ENCODE assay signal across 22 cellular contexts in genomic region chr1:33428661-33429060, GRCh38. TPM values are rescaled to one million over a fixed set of nuclear protein-coding genes. Genes with fewer than 3 reads are reported as not detected.
DNase-seq lines count a peak whose midpoint lies in the region; ATAC-seq, FAIRE-seq and TF ChIP-seq lines count a peak whose summit lies in the region.
"Had no signal": no experiment of that assay in that cellular context is flagged by ENCODE, and none has a peak within 500 bp of the region (broad histone marks: within the 10 kb centered on the region; RNA-seq: fewer than 3 reads in every experiment).

No MANE protein-coding gene starts in this region.

- DNase-seq in mammary epithelial cell (no peak), MCF 10A (ENCODE audit: unreplicated experiment) (no peak), adipocyte (ENCODE audit: low read depth) (no peak), keratinocyte (ENCODE audit: low read depth, low spot score) (no peak), smooth muscle cell (lab: John Stamatoyannopoulos, UW; ENCODE audit: unreplicated experiment) (no peak)
- DNase-seq in activated effector memory CD4-positive, alpha-beta T cell treated with Interleukin-2 at 50 U/mL for 16 hours, result no peak
- no peak for DNase-seq in naive thymus-derived CD8-positive, alpha-beta T cell
- DNase-seq: activated naive CD4-positive, alpha-beta T cell; CD4-positive, CD25-positive, alpha-beta regulatory T cell; cerebellar nuclear complex; DMS79; effector memory CD8-positive, alpha-beta T cell; hippocampal formation; MV-4-11; NCI-H1694 treated with DMSO at 0.1 percent for 48 hours; spleen; stimulated activated CD4-positive, alpha-beta T cell treated with anti-CD3 and anti-CD28 coated beads, Interleukin-4, amount 100 ng/mL, for 4 hours; uterus had no signal

- no peaks in the 10 kb centered on the region for H3K27me3 Mint-ChIP-seq in MCF 10A (ENCODE audit: insufficient read depth, unreplicated experiment)
- no peaks in the 10 kb centered on the region for H3K27me3 Mint-ChIP-seq in activated T-helper 17 cell treated with anti-CD3 and anti-CD28 coated beads, Interleukin-2, amount 50 U/mL, for 72 hours
- peaks cover 6 to 19% (median 10%) of the 10 kb centered on the region in 5 donors for H3K27me3 Mint-ChIP-seq in naive thymus-derived CD8-positive, alpha-beta T cell
- H3K27me3 Mint-ChIP-seq: effector memory CD8-positive, alpha-beta T cell had no signal

- H3K4me3 Mint-ChIP-seq in MCF 10A (ENCODE audit: unreplicated experiment), result no peak overlapping the region
- H3K4me3 Mint-ChIP-seq in activated T-helper 17 cell treated with anti-CD3 and anti-CD28 coated beads, Interleukin-2, amount 50 U/mL, for 72 hours, result no peak overlapping the region
- H3K4me3 Mint-ChIP-seq in naive thymus-derived CD8-positive, alpha-beta T cell, result no peak overlapping the region
- H3K4me3 Mint-ChIP-seq: CD4-positive, CD25-positive, alpha-beta regulatory T cell; effector memory CD8-positive, alpha-beta T cell; T-helper 1 cell treated with Interleukin-12 subunit alpha and Interleukin-12 subunit beta and Interleukin-4 antibody, amounts not matched to agents 30 μg/mL and 1 μg/mL, for 36 hours had no signal

- H3K4me1 ChIP-seq in mammary epithelial cell (ENCODE audit: insufficient read depth, low read length) (peaks cover 42% of the 10 kb centered on the region), adipocyte (ENCODE audit: control insufficient read depth, insufficient read depth, low read length) (peaks cover 39% of the 10 kb centered on the region), keratinocyte (ENCODE audit: control insufficient read depth, extremely low read depth, insufficient read depth, low read length) (peaks cover 51% of the 10 kb centered on the region), smooth muscle cell (ENCODE audit: low read depth) (peaks cover 33% of the 10 kb centered on the region)

- peaks cover 25% of the 10 kb centered on the region for H3F3A ChIP-seq in smooth muscle cell (ENCODE audit: low read depth)

- H3K36me3 Mint-ChIP-seq in MCF 10A (ENCODE audit: insufficient read depth, unreplicated experiment), result no peaks in the 10 kb centered on the region
- no peaks in the 10 kb centered on the region for H3K36me3 Mint-ChIP-seq in activated T-helper 17 cell treated with anti-CD3 and anti-CD28 coated beads, Interleukin-2, amount 50 U/mL, for 72 hours (ENCODE audit: low read depth)
- no peaks in the 10 kb centered on the region for H3K36me3 Mint-ChIP-seq in naive thymus-derived CD8-positive, alpha-beta T cell
- H3K36me3 Mint-ChIP-seq: CD4-positive, CD25-positive, alpha-beta regulatory T cell had no signal

- H3K27ac Mint-ChIP-seq in MCF 10A (ENCODE audit: low read depth, unreplicated experiment), result no peak overlapping the region
- H3K27ac Mint-ChIP-seq in activated T-helper 17 cell treated with anti-CD3 and anti-CD28 coated beads, Interleukin-2, amount 50 U/mL, for 72 hours, result no peak overlapping the region
- H3K27ac Mint-ChIP-seq in naive thymus-derived CD8-positive, alpha-beta T cell, result no peak overlapping the region
- H3K27ac Mint-ChIP-seq: CD4-positive, CD25-positive, alpha-beta regulatory T cell; effector memory CD8-positive, alpha-beta T cell; T-helper 1 cell treated with Interleukin-12 subunit alpha and Interleukin-12 subunit beta and Interleukin-4 antibody, amounts not matched to agents 30 μg/mL and 1 μg/mL, for 36 hours had no signal

- peaks cover 6% of the 10 kb centered on the region for H3K4me1 Mint-ChIP-seq in MCF 10A (ENCODE audit: insufficient read depth, unreplicated experiment)
- H3K4me1 Mint-ChIP-seq in activated T-helper 17 cell treated with anti-CD3 and anti-CD28 coated beads, Interleukin-2, amount 50 U/mL, for 72 hours, result peaks cover 7% of the 10 kb centered on the region
- H3K4me1 Mint-ChIP-seq in naive thymus-derived CD8-positive, alpha-beta T cell, result peaks cover 0 to 4% (median 2%) of the 10 kb centered on the region in 4 donors

- H3K27me3 ChIP-seq in mammary epithelial cell (ENCODE audit: insufficient read depth, low read length) (no peaks in the 10 kb centered on the region), adipocyte (replicated peaks; ENCODE audit: control insufficient read depth, insufficient read depth, low read length) (no peaks in the 10 kb centered on the region), keratinocyte (ENCODE audit: control insufficient read depth, extremely low read depth, insufficient read depth, low read length) (no peaks in the 10 kb centered on the region), smooth muscle cell (ENCODE audit: low read depth) (no peaks in the 10 kb centered on the region)
- H3K27me3 ChIP-seq: uterus had no signal

- ATAC-seq in activated T-helper 17 cell treated with anti-CD3 and anti-CD28 coated beads, Interleukin-2, amount 50 U/mL, for 72 hours (replicated peaks), result no peak
- no peak for ATAC-seq in naive thymus-derived CD8-positive, alpha-beta T cell
- ATAC-seq: effector memory CD8-positive, alpha-beta T cell had no signal

- H3K9me3 Mint-ChIP-seq in MCF 10A (ENCODE audit: unreplicated experiment), result no peaks in the 10 kb centered on the region
- no peaks in the 10 kb centered on the region for H3K9me3 Mint-ChIP-seq in activated T-helper 17 cell treated with anti-CD3 and anti-CD28 coated beads, Interleukin-2, amount 50 U/mL, for 72 hours
- no peaks in the 10 kb centered on the region for H3K9me3 Mint-ChIP-seq in naive thymus-derived CD8-positive, alpha-beta T cell
- H3K9me3 Mint-ChIP-seq: effector memory CD8-positive, alpha-beta T cell; T-helper 1 cell treated with Interleukin-12 subunit alpha and Interleukin-12 subunit beta and Interleukin-4 antibody, amounts not matched to agents 30 μg/mL and 1 μg/mL, for 36 hours had no signal

- H3K9me3 ChIP-seq in mammary epithelial cell (replicated peaks; ENCODE audit: insufficient read depth, low read length) (no peaks in the 10 kb centered on the region), adipocyte (ENCODE audit: control insufficient read depth, low read length) (no peaks in the 10 kb centered on the region), keratinocyte (ENCODE audit: control insufficient read depth, low read depth, low read length) (no peaks in the 10 kb centered on the region), smooth muscle cell (replicated peaks; ENCODE audit: low read depth) (no peaks in the 10 kb centered on the region)
- H3K9me3 ChIP-seq: spleen, uterus had no signal

- peak overlapping the region in 2 of 3 experiments; percentile 70 to 82 for H3K4me3 ChIP-seq in mammary epithelial cell (replicated peaks in 1 of 3; ENCODE audit: insufficient read depth in 1 of 3, low read depth in 2 of 3, low read length in 3 of 3)
- H3K4me3 ChIP-seq in adipocyte (ENCODE audit: low read length), result peak overlapping the region; percentile 87
- H3K4me3 ChIP-seq in keratinocyte (ENCODE audit: control insufficient read depth in 2 of 3, extremely low read depth in 1 of 3, insufficient read depth in 2 of 3, low read depth in 1 of 3, low read length in 3 of 3), result peak overlapping the region; percentile 68 to 83 (median 73)
- no peak overlapping the region for H3K4me3 ChIP-seq in smooth muscle cell
- H3K4me3 ChIP-seq: lung, uterus had no signal

- 100% methylated on average over 2 of the region's 2 CpGs for WGBS in mammary epithelial cell (ENCODE audit: low coverage, missing lambda C conversion rate)
- WGBS in smooth muscle cell (ENCODE audit: low lambda C conversion rate), result 100% methylated on average over 2 of the region's 2 CpGs

- H4K20me1 ChIP-seq in mammary epithelial cell (ENCODE audit: insufficient read depth, low read length) (no peaks in the 10 kb centered on the region), keratinocyte (ENCODE audit: control insufficient read depth, extremely low read depth, insufficient read depth, low read length) (no peaks in the 10 kb centered on the region), smooth muscle cell (ENCODE audit: low read depth) (no peaks in the 10 kb centered on the region)

- FAIRE-seq in keratinocyte (lab: Jason Lieb, UNC), result no peak

- POLR2A ChIA-PET in MCF 10A (lab: Yijun Ruan, JAX), result interaction anchor here (0.5 to 1.2 kb wide), 4 partner anchors 11 to 81 kb away, joined by 3 to 4 read pairs (median 3); no protein-coding TSS in a partner anchor
- POLR2A ChIA-PET in naive thymus-derived CD8-positive, alpha-beta T cell (lab: Charles Lee), result no interaction called here

- dilution Hi-C loops in mammary epithelial cell (cut with HindIII; ENCODE audit: low sequenced_read_pairs), result loop anchor here (5.0 kb wide), 1 partner anchor 46 kb away; no protein-coding TSS in a partner anchor
- dilution Hi-C loops in keratinocyte (cut with MboI; ENCODE audit: extremely low pct_ligation_motif_present, low sequenced_read_pairs), result no loop called here

- TF ChIP-seq CTCF in mammary epithelial cell (conservative IDR thresholded peaks at IDR 0.05 in 1 of 2, IDR thresholded peaks at IDR 0.05 in 1 of 2; ENCODE audit: extremely low read depth in 1 of 2, insufficient read depth in 1 of 2, low read depth in 1 of 2, low read length in 2 of 2), result no peak
- TF ChIP-seq CTCF in MCF 10A (IDR thresholded peaks at IDR 0.05; ENCODE audit: unreplicated experiment), result no peak
- TF ChIP-seq CTCF in keratinocyte (optimal IDR thresholded peaks at IDR 0.05 in 1 of 3, IDR thresholded peaks at IDR 0.05 in 1 of 3, conservative IDR thresholded peaks at IDR 0.05 in 1 of 3; ENCODE audit: extremely low read depth in 1 of 3, insufficient read depth in 2 of 3, low read length in 3 of 3), result no peak
- TF ChIP-seq CTCF in smooth muscle cell (IDR thresholded peaks at IDR 0.05; ENCODE audit: borderline replicate concordance, insufficient read depth, poor library complexity, severe bottlenecking), result no peak

- H3K79me2 ChIP-seq in mammary epithelial cell (ENCODE audit: insufficient read depth, low read length) (peaks cover 66% of the 10 kb centered on the region), keratinocyte (ENCODE audit: control insufficient read depth, insufficient read depth, low read length) (peaks cover 66% of the 10 kb centered on the region), smooth muscle cell (ENCODE audit: low read depth) (peaks cover 13% of the 10 kb centered on the region)

- intact Hi-C loops in mammary epithelial cell (cut with micrococcal nuclease), result no loop called here
- intact Hi-C loops in MCF 10A (cut with micrococcal nuclease), result no loop called here

- H3K27ac ChIP-seq in mammary epithelial cell (ENCODE audit: insufficient read depth, low read depth, low read length) (no peak overlapping the region), keratinocyte (ENCODE audit: control insufficient read depth, insufficient read depth, low read length) (no peak overlapping the region), smooth muscle cell (ENCODE audit: low read depth) (no peak overlapping the region)
- H3K27ac ChIP-seq: HL-60, spleen, uterus had no signal

- no peak overlapping the region for H2AFZ ChIP-seq in mammary epithelial cell (ENCODE audit: low read depth, low read length)
- no peak overlapping the region for H2AFZ ChIP-seq in keratinocyte (ENCODE audit: control insufficient read depth, low read length)
- no peak overlapping the region for H2AFZ ChIP-seq in smooth muscle cell (ENCODE audit: low read depth)

- peak overlapping the region; percentile 81 for H3K4me2 ChIP-seq in mammary epithelial cell (ENCODE audit: insufficient read depth, low read depth, low read length)
- H3K4me2 ChIP-seq in keratinocyte (ENCODE audit: control insufficient read depth, extremely low read depth, insufficient read depth, low read depth, low read length), result peak overlapping the region; percentile 88
- peak overlapping the region; percentile 93 for H3K4me2 ChIP-seq in smooth muscle cell

- H3K9me1 ChIP-seq in keratinocyte (ENCODE audit: control insufficient read depth, extremely low read depth, insufficient read depth, low read length), result no peaks in the 10 kb centered on the region

- H3K9ac ChIP-seq in mammary epithelial cell (ENCODE audit: insufficient read depth, low read length) (no peak overlapping the region), adipocyte (ENCODE audit: low read length) (no peak overlapping the region), keratinocyte (ENCODE audit: control insufficient read depth, extremely low read depth, insufficient read depth, low read length) (peak overlapping the region; percentile 1), smooth muscle cell (ENCODE audit: low read depth) (no peak overlapping the region)

- CTCF ChIA-PET in mammary epithelial cell (lab: Charles Lee; ENCODE audit: low non-redundant PET), result no interaction called here
- CTCF ChIA-PET in MCF 10A (lab: Yijun Ruan, JAX), result interaction anchor here (0.5 to 1.9 kb wide), 8 partner anchors 9 to 133 kb away, joined by 3 to 8 read pairs (median 4); no protein-coding TSS in a partner anchor

- in situ Hi-C loops in mammary epithelial cell (cut with MboI; ENCODE audit: low sequenced_read_pairs in 2 of 2), result no loop called here

- BruUV-seq in mammary epithelial cell (replicated peaks; lab: Mats Ljungman, UMichigan) (no TSS peak), MCF 10A (replicated peaks; lab: Mats Ljungman, UMichigan) (no TSS peak)

- H3K36me3 ChIP-seq in mammary epithelial cell (ENCODE audit: insufficient read depth, low read length) (peaks cover 5% of the 10 kb centered on the region), adipocyte (ENCODE audit: control insufficient read depth, insufficient read depth, low read length, severe bottlenecking) (peaks cover 9% of the 10 kb centered on the region), keratinocyte (ENCODE audit: control insufficient read depth in 2 of 2, extremely low read depth in 1 of 2, insufficient read depth in 2 of 2, low read length in 2 of 2) (peaks cover 0 to 16% of the 10 kb centered on the region in 2 experiments), smooth muscle cell (ENCODE audit: low read depth) (no peaks in the 10 kb centered on the region)
- H3K36me3 ChIP-seq: spleen, uterus had no signal

RNA-seq across cellular contexts. Expression of gene PHC2, which starts 2.2 kb away (rescaled TPM):
- 100 to 1,000 TPM; 136 to 140 TPM for total RNA-seq in mammary epithelial cell
- 106 TPM for polyA plus RNA-seq in mammary epithelial cell
- polyA minus RNA-seq in mammary epithelial cell, result 144 TPM
- total RNA-seq in MCF 10A (2022), result 117 and 137 TPM in 2 replicates
- polyA plus RNA-seq in keratinocyte, result 34.7 to 101 TPM (median 51.7 TPM) in 3 replicates
- 9.3 TPM for polyA plus RNA-seq in keratinocyte (2011; ENCODE audit: low read depth)
- 52.3 and 70.5 TPM in 2 replicates for polyA plus RNA-seq in keratinocyte (2011; cell fraction: cytosol; rRNA removed)
- 68.4 and 96.8 TPM in 2 replicates for polyA plus RNA-seq in keratinocyte (2011; cell fraction: nucleus; rRNA removed)
- 27.0 and 85.4 TPM in 2 replicates for polyA plus RNA-seq in keratinocyte (2012; ENCODE audit: low replicate concordance)
- 30.3 to 158 TPM (median 46.7 TPM) in 3 replicates for polyA minus RNA-seq in keratinocyte
- polyA minus RNA-seq in keratinocyte (2011; cell fraction: cytosol; rRNA and poly(A)+ RNA removed), result 40.1 TPM
- polyA minus RNA-seq in keratinocyte (2011; cell fraction: nucleus; rRNA and poly(A)+ RNA removed), result 26.6 and 30.7 TPM in 2 replicates
- 42.4 and 54.9 TPM in 2 replicates for total RNA-seq in smooth muscle cell
- polyA plus RNA-seq in smooth muscle cell, result 90.9 and 109 TPM in 2 replicates
- 10 to 100 TPM; 21.4 to 27.3 TPM for total RNA-seq in activated T-helper 17 cell treated with anti-CD3 and anti-CD28 coated beads, Interleukin-2, amount 50 U/mL, for 72 hours
- 10 to 100 TPM; 36.3 to 36.5 TPM for total RNA-seq in naive thymus-derived CD8-positive, alpha-beta T cell
- 10 to 100 TPM; 11.8 to 38.4 (median 27.5) TPM for polyA plus RNA-seq in naive thymus-derived CD8-positive, alpha-beta T cell

RNA-seq across cellular contexts. Expression of gene ZSCAN20, which starts 43.8 kb away (rescaled TPM):
- 1 to 10 TPM; 5.3 to 8.0 TPM for total RNA-seq in mammary epithelial cell
- 1.3 TPM for polyA plus RNA-seq in mammary epithelial cell
- 6.2 TPM for polyA minus RNA-seq in mammary epithelial cell
- total RNA-seq in MCF 10A (2022), result 5.1 and 8.2 TPM in 2 replicates
- polyA plus RNA-seq in keratinocyte, result 2.1 to 3.1 TPM (median 2.7 TPM) in 3 replicates
- polyA plus RNA-seq in keratinocyte (2011; ENCODE audit: low read depth), result 0.84 TPM
- polyA plus RNA-seq in keratinocyte (2011; cell fraction: cytosol; rRNA removed), result 1.0 and 1.7 TPM in 2 replicates
- polyA plus RNA-seq in keratinocyte (2011; cell fraction: nucleus; rRNA removed), result 6.2 and 6.3 TPM in 2 replicates
- polyA plus RNA-seq in keratinocyte (2012; ENCODE audit: low replicate concordance), result 1.5 and 1.9 TPM in 2 replicates
- 3.9 to 7.6 TPM (median 6.4 TPM) in 3 replicates for polyA minus RNA-seq in keratinocyte
- 6.1 TPM for polyA minus RNA-seq in keratinocyte (2011; cell fraction: cytosol; rRNA and poly(A)+ RNA removed)
- polyA minus RNA-seq in keratinocyte (2011; cell fraction: nucleus; rRNA and poly(A)+ RNA removed), result 8.7 and 14.6 TPM in 2 replicates
- 3.8 and 9.0 TPM in 2 replicates for total RNA-seq in smooth muscle cell
- 0.84 and 2.3 TPM in 2 replicates for polyA plus RNA-seq in smooth muscle cell
- 1 to 10 TPM; 4.1 to 5.8 TPM for total RNA-seq in activated T-helper 17 cell treated with anti-CD3 and anti-CD28 coated beads, Interleukin-2, amount 50 U/mL, for 72 hours
- total RNA-seq in naive thymus-derived CD8-positive, alpha-beta T cell, result 1 to 10 TPM; 2.7 to 3.5 TPM
- 1 to 10 TPM in 1 of 3 donors, under 1 TPM in 2; 0.59 to 1.2 (median 0.80) TPM for polyA plus RNA-seq in naive thymus-derived CD8-positive, alpha-beta T cell
